In genomic region chr3:53846134-53846850, GRCh38 we compare ENCODE assay signal across 1 cellular context.
TF ChIP-seq lines count a peak whose summit lies in the region.

A gene with protein sequence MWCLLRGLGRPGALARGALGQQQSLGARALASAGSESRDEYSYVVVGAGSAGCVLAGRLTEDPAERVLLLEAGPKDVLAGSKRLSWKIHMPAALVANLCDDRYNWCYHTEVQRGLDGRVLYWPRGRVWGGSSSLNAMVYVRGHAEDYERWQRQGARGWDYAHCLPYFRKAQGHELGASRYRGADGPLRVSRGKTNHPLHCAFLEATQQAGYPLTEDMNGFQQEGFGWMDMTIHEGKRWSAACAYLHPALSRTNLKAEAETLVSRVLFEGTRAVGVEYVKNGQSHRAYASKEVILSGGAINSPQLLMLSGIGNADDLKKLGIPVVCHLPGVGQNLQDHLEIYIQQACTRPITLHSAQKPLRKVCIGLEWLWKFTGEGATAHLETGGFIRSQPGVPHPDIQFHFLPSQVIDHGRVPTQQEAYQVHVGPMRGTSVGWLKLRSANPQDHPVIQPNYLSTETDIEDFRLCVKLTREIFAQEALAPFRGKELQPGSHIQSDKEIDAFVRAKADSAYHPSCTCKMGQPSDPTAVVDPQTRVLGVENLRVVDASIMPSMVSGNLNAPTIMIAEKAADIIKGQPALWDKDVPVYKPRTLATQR (minus strand): TSS chr3:53846419. CDS start chr3:53824008, 22,411 bp downstream.
TSS of gene IL17RB (plus strand) at chr3:53846568. CDS start at chr3:53846589, 21 bp downstream.

TF ChIP-seq in HepG2, 621 proteins besides CTCF, POLR2A, EP300 and RAD21 (continued from another document and continues in another):
- TF ChIP-seq, protein P1, sequence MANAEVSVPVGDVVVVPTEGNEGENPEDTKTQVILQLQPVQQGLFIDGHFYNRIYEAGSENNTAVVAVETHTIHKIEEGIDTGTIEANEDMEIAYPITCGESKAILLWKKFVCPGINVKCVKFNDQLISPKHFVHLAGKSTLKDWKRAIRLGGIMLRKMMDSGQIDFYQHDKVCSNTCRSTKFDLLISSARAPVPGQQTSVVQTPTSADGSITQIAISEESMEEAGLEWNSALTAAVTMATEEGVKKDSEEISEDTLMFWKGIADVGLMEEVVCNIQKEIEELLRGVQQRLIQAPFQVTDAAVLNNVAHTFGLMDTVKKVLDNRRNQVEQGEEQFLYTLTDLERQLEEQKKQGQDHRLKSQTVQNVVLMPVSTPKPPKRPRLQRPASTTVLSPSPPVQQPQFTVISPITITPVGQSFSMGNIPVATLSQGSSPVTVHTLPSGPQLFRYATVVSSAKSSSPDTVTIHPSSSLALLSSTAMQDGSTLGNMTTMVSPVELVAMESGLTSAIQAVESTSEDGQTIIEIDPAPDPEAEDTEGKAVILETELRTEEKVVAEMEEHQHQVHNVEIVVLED (CRISPR knock-in tag; IDR thresholded peaks at IDR 0.05; ENCODE audit: borderline replicate concordance), result peak; percentile 75
- TF ChIP-seq MEIS1 (CRISPR knock-in tag; IDR thresholded peaks at IDR 0.05; ENCODE audit: borderline replicate concordance) (peak; percentile 77), ZNF672 (CRISPR knock-in tag; IDR thresholded peaks at IDR 0.05) (0 out of 2 replicates have a peak, but pooled peaks have one; percentile 77), MED8 (CRISPR knock-in tag; IDR thresholded peaks at IDR 0.05; ENCODE audit: insufficient replicate concordance) (peak; percentile 83), KDM1A (CRISPR knock-in tag; IDR thresholded peaks at IDR 0.05) (no peak), ZMYM3 (CRISPR knock-in tag; IDR thresholded peaks at IDR 0.05) (no peak), ZNF326 (CRISPR knock-in tag; IDR thresholded peaks at IDR 0.05; ENCODE audit: borderline replicate concordance) (no peak), ZNF143 (CRISPR knock-in tag; IDR thresholded peaks at IDR 0.05) (no peak), IRF2 (CRISPR knock-in tag; IDR thresholded peaks at IDR 0.05) (no peak; the same call in 1 of the 2 replicates), TOE1 (CRISPR knock-in tag; IDR thresholded peaks at IDR 0.05) (peak; percentile 80; the same call in 1 of the 2 replicates), ZNF615 (CRISPR knock-in tag; IDR thresholded peaks at IDR 0.05; ENCODE audit: borderline replicate concordance) (no peak), ZZZ3 (CRISPR knock-in tag; IDR thresholded peaks at IDR 0.05; ENCODE audit: borderline replicate concordance) (no peak; the same call in 1 of the 2 replicates), KLF9 (CRISPR knock-in tag; IDR thresholded peaks at IDR 0.05; ENCODE audit: low read depth) (no peak), YEATS4 (CRISPR knock-in tag; IDR thresholded peaks at IDR 0.05; ENCODE audit: borderline replicate concordance) (peak; percentile 98), ZNF546 (CRISPR knock-in tag; conservative IDR thresholded peaks at IDR 0.05) (no peak), NPAS2 (CRISPR knock-in tag; IDR thresholded peaks at IDR 0.05; ENCODE audit: borderline replicate concordance) (no peak), ZNF3 (CRISPR knock-in tag; IDR thresholded peaks at IDR 0.05) (no peak), STAG1 (CRISPR knock-in tag; IDR thresholded peaks at IDR 0.05) (no peak), TOPORS (CRISPR knock-in tag; IDR thresholded peaks at IDR 0.05) (peak; percentile 94), KDM2A (CRISPR knock-in tag; IDR thresholded peaks at IDR 0.05; ENCODE audit: borderline replicate concordance, low read depth) (peak; percentile 85; the same call in 1 of the 2 replicates), HOXA7 (CRISPR knock-in tag; IDR thresholded peaks at IDR 0.05) (no peak), MXD3 (CRISPR knock-in tag; IDR thresholded peaks at IDR 0.05) (peak; percentile 91), REL (CRISPR knock-in tag; conservative IDR thresholded peaks at IDR 0.05) (peak; percentile 74; the same call in 1 of the 2 replicates), GPN1 (CRISPR knock-in tag; IDR thresholded peaks at IDR 0.05; ENCODE audit: borderline replicate concordance) (peak; percentile 33; the same call in 1 of the 2 replicates), ZNF441 (CRISPR knock-in tag; IDR thresholded peaks at IDR 0.05; ENCODE audit: borderline replicate concordance) (peak; percentile 78; the same call in 1 of the 2 replicates), SMARCC2 (IDR thresholded peaks at IDR 0.05) (no peak), MAX (IDR thresholded peaks at IDR 0.05) (peak; percentile 97), ATF7 (IDR thresholded peaks at IDR 0.05) (no peak), ATF7 (CRISPR knock-in tag; IDR thresholded peaks at IDR 0.05) (peak; percentile 54; the same call in 1 of the 2 replicates), ZNF335 (CRISPR knock-in tag; IDR thresholded peaks at IDR 0.05) (peak; percentile 38; the same call in 1 of the 2 replicates), RNF2 (conservative IDR thresholded peaks at IDR 0.05; ENCODE audit: low read depth) (peak; percentile 40), NFE2 (CRISPR knock-in tag; IDR thresholded peaks at IDR 0.05) (no peak), RAD51 (IDR thresholded peaks at IDR 0.05; ENCODE audit: borderline replicate concordance) (no peak), ZSCAN9 (CRISPR knock-in tag; IDR thresholded peaks at IDR 0.05; ENCODE audit: borderline replicate concordance) (peak; percentile 53; the same call in 1 of the 2 replicates), SMC3 (IDR thresholded peaks at IDR 0.05; ENCODE audit: low read length) (no peak), CBFB (CRISPR knock-in tag; IDR thresholded peaks at IDR 0.05) (no peak), ZNF234 (CRISPR knock-in tag; conservative IDR thresholded peaks at IDR 0.05) (no peak), ZNF367 (CRISPR knock-in tag; IDR thresholded peaks at IDR 0.05; ENCODE audit: borderline replicate concordance) (peak; percentile 74; the same call in 1 of the 2 replicates), ZNF263 (CRISPR knock-in tag; IDR thresholded peaks at IDR 0.05) (peak; percentile 67), ISX (CRISPR knock-in tag; conservative IDR thresholded peaks at IDR 0.05) (no peak), NFIC (IDR thresholded peaks at IDR 0.05; ENCODE audit: low read length) (no peak), STAT6 (CRISPR knock-in tag; IDR thresholded peaks at IDR 0.05; ENCODE audit: borderline replicate concordance) (no peak), ZNF678 (CRISPR knock-in tag; IDR thresholded peaks at IDR 0.05) (peak; percentile 82), ZNF101 (CRISPR knock-in tag; IDR thresholded peaks at IDR 0.05; ENCODE audit: borderline replicate concordance, low read depth) (no peak), TFE3 (CRISPR knock-in tag; IDR thresholded peaks at IDR 0.05) (peak; percentile 57; the same call in 1 of the 2 replicates), ZMYM4 (CRISPR knock-in tag; IDR thresholded peaks at IDR 0.05) (peak; percentile 92), TBL1XR1 (IDR thresholded peaks at IDR 0.05; ENCODE audit: borderline replicate concordance, low read length, partially characterized antibody) (no peak)
- TF ChIP-seq, protein P2, sequence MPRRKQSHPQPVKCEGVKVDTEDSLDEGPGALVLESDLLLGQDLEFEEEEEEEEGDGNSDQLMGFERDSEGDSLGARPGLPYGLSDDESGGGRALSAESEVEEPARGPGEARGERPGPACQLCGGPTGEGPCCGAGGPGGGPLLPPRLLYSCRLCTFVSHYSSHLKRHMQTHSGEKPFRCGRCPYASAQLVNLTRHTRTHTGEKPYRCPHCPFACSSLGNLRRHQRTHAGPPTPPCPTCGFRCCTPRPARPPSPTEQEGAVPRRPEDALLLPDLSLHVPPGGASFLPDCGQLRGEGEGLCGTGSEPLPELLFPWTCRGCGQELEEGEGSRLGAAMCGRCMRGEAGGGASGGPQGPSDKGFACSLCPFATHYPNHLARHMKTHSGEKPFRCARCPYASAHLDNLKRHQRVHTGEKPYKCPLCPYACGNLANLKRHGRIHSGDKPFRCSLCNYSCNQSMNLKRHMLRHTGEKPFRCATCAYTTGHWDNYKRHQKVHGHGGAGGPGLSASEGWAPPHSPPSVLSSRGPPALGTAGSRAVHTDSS (CRISPR knock-in tag; conservative IDR thresholded peaks at IDR 0.05), result no peak
- TF ChIP-seq, protein P3, sequence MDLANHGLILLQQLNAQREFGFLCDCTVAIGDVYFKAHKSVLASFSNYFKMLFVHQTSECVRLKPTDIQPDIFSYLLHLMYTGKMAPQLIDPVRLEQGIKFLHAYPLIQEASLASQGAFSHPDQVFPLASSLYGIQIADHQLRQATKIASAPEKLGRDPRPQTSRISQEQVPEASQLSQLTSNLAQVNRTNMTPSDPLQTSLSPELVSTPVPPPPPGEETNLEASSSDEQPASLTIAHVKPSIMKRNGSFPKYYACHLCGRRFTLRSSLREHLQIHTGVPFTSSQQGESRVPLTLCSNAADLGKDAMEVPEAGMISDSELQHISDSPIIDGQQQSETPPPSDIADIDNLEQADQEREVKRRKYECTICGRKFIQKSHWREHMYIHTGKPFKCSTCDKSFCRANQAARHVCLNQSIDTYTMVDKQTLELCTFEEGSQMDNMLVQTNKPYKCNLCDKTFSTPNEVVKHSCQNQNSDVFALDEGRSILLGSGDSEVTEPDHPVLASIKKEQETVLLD (CRISPR knock-in tag; IDR thresholded peaks at IDR 0.05; ENCODE audit: low read depth), result peak; percentile 66; the same call in 1 of the 2 replicates
- TF ChIP-seq, protein P4, sequence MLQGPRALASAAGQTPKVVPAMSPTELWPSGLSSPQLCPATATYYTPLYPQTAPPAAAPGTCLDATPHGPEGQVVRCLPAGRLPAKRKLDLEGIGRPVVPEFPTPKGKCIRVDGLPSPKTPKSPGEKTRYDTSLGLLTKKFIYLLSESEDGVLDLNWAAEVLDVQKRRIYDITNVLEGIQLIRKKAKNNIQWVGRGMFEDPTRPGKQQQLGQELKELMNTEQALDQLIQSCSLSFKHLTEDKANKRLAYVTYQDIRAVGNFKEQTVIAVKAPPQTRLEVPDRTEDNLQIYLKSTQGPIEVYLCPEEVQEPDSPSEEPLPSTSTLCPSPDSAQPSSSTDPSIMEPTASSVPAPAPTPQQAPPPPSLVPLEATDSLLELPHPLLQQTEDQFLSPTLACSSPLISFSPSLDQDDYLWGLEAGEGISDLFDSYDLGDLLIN (CRISPR knock-in tag; IDR thresholded peaks at IDR 0.05; ENCODE audit: borderline replicate concordance), result peak; percentile 84; the same call in 1 of the 2 replicates
- TF ChIP-seq, protein P5, sequence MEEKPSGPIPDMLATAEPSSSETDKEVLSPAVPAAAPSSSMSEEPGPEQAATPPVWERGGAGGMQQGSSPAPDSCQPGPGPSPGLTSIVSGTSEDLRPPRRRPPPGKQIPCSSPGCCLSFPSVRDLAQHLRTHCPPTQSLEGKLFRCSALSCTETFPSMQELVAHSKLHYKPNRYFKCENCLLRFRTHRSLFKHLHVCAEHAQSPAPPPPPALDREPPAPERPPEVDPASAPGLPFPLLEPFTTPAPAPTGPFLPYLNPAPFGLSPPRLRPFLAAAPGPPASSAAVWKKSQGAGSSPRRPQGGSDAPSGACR (CRISPR knock-in tag; IDR thresholded peaks at IDR 0.05), result no peak
- TF ChIP-seq, protein P6, sequence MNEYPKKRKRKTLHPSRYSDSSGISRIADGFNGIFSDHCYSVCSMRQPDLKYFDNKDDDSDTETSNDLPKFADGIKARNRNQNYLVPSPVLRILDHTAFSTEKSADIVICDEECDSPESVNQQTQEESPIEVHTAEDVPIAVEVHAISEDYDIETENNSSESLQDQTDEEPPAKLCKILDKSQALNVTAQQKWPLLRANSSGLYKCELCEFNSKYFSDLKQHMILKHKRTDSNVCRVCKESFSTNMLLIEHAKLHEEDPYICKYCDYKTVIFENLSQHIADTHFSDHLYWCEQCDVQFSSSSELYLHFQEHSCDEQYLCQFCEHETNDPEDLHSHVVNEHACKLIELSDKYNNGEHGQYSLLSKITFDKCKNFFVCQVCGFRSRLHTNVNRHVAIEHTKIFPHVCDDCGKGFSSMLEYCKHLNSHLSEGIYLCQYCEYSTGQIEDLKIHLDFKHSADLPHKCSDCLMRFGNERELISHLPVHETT (CRISPR knock-in tag; conservative IDR thresholded peaks at IDR 0.05), result peak; percentile 70; the same call in 1 of the 2 replicates
